In the genomic region with DNA sequence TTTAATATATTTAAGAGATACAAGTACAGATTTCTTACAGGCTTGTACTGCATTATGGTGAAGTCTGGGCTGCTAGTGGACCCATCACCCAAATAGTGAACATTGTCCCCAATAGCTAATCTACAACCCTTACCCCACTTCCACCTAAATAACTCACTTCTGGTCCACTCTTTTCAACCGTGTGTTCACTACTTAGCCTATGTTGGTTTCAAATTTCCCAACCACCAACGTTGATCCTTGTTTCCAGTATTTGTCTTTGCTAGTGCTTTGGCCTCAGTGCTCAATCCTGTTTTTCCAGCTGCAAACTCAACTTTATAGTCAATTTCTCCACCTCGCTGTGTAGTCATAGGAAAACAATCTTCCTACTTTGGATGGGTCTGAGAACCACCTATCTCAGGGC, we compare ENCODE assay signal across 18 cellular contexts. TPM values are rescaled to one million over a fixed set of nuclear protein-coding genes. Genes with fewer than 3 reads are reported as not detected.
DNase-seq lines count a peak whose midpoint lies in the region; ATAC-seq and TF ChIP-seq lines count a peak whose summit lies in the region.
"Had no signal": no experiment of that assay in that cellular context is flagged by ENCODE, and none has a peak within 500 bp of the region (broad histone marks: within the 10 kb centered on the region; RNA-seq: fewer than 3 reads in every experiment).

No MANE protein-coding gene starts in this region.

- POLR2A ChIA-PET in CD4-positive, alpha-beta memory T cell (lab: Charles Lee; ENCODE audit: partially characterized antibody), result no interaction called here
- POLR2A ChIA-PET in PC-3 (lab: Charles Lee; ENCODE audit: unreplicated experiment), result no interaction called here

- no peak overlapping the region for H4K8ac ChIP-seq in mesendoderm (ENCODE audit: low read depth, low read length)

- peak overlapping the region; percentile 75 for H3K4me2 ChIP-seq in PC-3 (ENCODE audit: low read length)
- H3K4me2 ChIP-seq in mesendoderm (ENCODE audit: low read length), result no peak overlapping the region
- H3K4me2 ChIP-seq: BLaER1 treated with 17β-estradiol and CSF1 and Interleukin-3, amounts not matched to agents 10 nM and 100 nM had no signal

- H2BK5ac ChIP-seq in mesendoderm (ENCODE audit: low read length), result peak overlapping the region; percentile 36

- peak overlapping the region in 4 of 7 donors; percentile 2 to 49 (median 33) for H3K27ac Mint-ChIP-seq in CD4-positive, alpha-beta memory T cell
- H3K27ac Mint-ChIP-seq: B cell; CD4-positive, alpha-beta T cell; HFFc6; IgD-negative memory B cell had no signal

- H2AK5ac ChIP-seq in mesendoderm (ENCODE audit: low read length), result peak overlapping the region; percentile 37

- no peaks in the 10 kb centered on the region for H3K9me3 ChIP-seq in CD4-positive, alpha-beta memory T cell (ENCODE audit: control insufficient read depth in 1 of 2, low read length in 2 of 2)
- H3K9me3 ChIP-seq in PC-3 (ENCODE audit: low read length), result no peaks in the 10 kb centered on the region
- H3K9me3 ChIP-seq: BLaER1 treated with 17β-estradiol and CSF1 and Interleukin-3, amounts not matched to agents 10 nM and 100 nM had no signal

- H3K4me1 ChIP-seq in CD4-positive, alpha-beta memory T cell (ENCODE audit: insufficient read depth, low read length), result peaks cover 15% of the 10 kb centered on the region
- H3K4me1 ChIP-seq in PC-3 (ENCODE audit: insufficient read depth, low read length) (peaks cover 31% of the 10 kb centered on the region), mesendoderm (ENCODE audit: control insufficient read depth, low read depth, low read length) (peaks cover 2% of the 10 kb centered on the region)

- intact Hi-C loops in CD4-positive, alpha-beta memory T cell (cut with micrococcal nuclease), result no loop called here
- intact Hi-C loops in PC-3 (cut with micrococcal nuclease), result no loop called here

- H3K56ac ChIP-seq in mesendoderm (ENCODE audit: low read length), result no peak overlapping the region

- H4K5ac ChIP-seq in mesendoderm (ENCODE audit: low read length), result no peak overlapping the region

- no peak overlapping the region for H3K4me3 Mint-ChIP-seq in CD4-positive, alpha-beta memory T cell
- H3K4me3 Mint-ChIP-seq: B cell; CD4-positive, alpha-beta T cell; HFFc6; IgD-negative memory B cell had no signal

- no peak overlapping the region for H3K4me3 ChIP-seq in CD4-positive, alpha-beta memory T cell (ENCODE audit: low read length in 2 of 2)
- H3K4me3 ChIP-seq in PC-3 (ENCODE audit: low read length) (peak overlapping the region; percentile 30; the same call in 1 of the 2 replicates), mesendoderm (ENCODE audit: low read length) (no peak overlapping the region)
- H3K4me3 ChIP-seq: BLaER1 treated with 17β-estradiol and CSF1 and Interleukin-3, amounts not matched to agents 10 nM and 100 nM had no signal

- no peak overlapping the region for H3K23ac ChIP-seq in mesendoderm (ENCODE audit: low read length)

- no TSS peak for BruUV-seq in PC-3 (replicated peaks; lab: Mats Ljungman, UMichigan)

- H3K4ac ChIP-seq in mesendoderm (ENCODE audit: low read depth, low read length), result no peak overlapping the region

- no peak overlapping the region for H2BK15ac ChIP-seq in mesendoderm (replicated peaks; ENCODE audit: low read depth)

- TF ChIP-seq CTCF in PC-3 (conservative IDR thresholded peaks at IDR 0.05; ENCODE audit: low read depth, low read length), result no peak

- peak overlapping the region; percentile 82 for H2BK120ac ChIP-seq in mesendoderm (ENCODE audit: low read depth, low read length)

- H3K9me2 ChIP-seq in PC-3 (replicated peaks; ENCODE audit: low read length), result no peaks in the 10 kb centered on the region

- no peaks in the 10 kb centered on the region for H3K27me3 Mint-ChIP-seq in CD4-positive, alpha-beta memory T cell
- H3K27me3 Mint-ChIP-seq: B cell; CD4-positive, alpha-beta T cell; IgD-negative memory B cell had no signal

- H3K27me3 ChIP-seq in CD4-positive, alpha-beta memory T cell (ENCODE audit: insufficient read depth, low read length), result no peaks in the 10 kb centered on the region
- H3K27me3 ChIP-seq in PC-3 (ENCODE audit: low read length) (no peaks in the 10 kb centered on the region), mesendoderm (ENCODE audit: insufficient read depth, low read length, poor library complexity) (no peaks in the 10 kb centered on the region)
- H3K27me3 ChIP-seq: BLaER1 treated with 17β-estradiol and CSF1 and Interleukin-3, amounts not matched to agents 10 nM and 100 nM had no signal

- no peak overlapping the region for H3K27ac ChIP-seq in CD4-positive, alpha-beta memory T cell (ENCODE audit: low read depth, low read length)
- H3K27ac ChIP-seq in PC-3 (ENCODE audit: low read length) (peak overlapping the region; percentile 90), mesendoderm (ENCODE audit: low read depth, low read length) (no peak overlapping the region)
- H3K27ac ChIP-seq: BLaER1 treated with 17β-estradiol and CSF1 and Interleukin-3, amounts not matched to agents 10 nM and 100 nM had no signal

- peaks cover 13 to 33% (median 18%) of the 10 kb centered on the region in 4 donors for H3K4me1 Mint-ChIP-seq in CD4-positive, alpha-beta memory T cell

- H3K79me2 ChIP-seq in PC-3 (ENCODE audit: low read length) (no peaks in the 10 kb centered on the region), mesendoderm (ENCODE audit: control insufficient read depth, insufficient read depth, low read length) (no peaks in the 10 kb centered on the region)

- peak overlapping the region; percentile 46; the same call in 1 of the 2 replicates for H2AFZ ChIP-seq in PC-3 (ENCODE audit: low read length)

- no peaks in the 10 kb centered on the region for H3K36me3 ChIP-seq in CD4-positive, alpha-beta memory T cell (ENCODE audit: insufficient read depth, low read length)
- H3K36me3 ChIP-seq in PC-3 (ENCODE audit: low read depth, low read length) (no peaks in the 10 kb centered on the region), mesendoderm (ENCODE audit: control insufficient read depth, insufficient read depth, low read length) (no peaks in the 10 kb centered on the region)
- H3K36me3 ChIP-seq: BLaER1 treated with 17β-estradiol and CSF1 and Interleukin-3, amounts not matched to agents 10 nM and 100 nM had no signal

- no peaks in the 10 kb centered on the region for H3K9me3 Mint-ChIP-seq in CD4-positive, alpha-beta memory T cell
- H3K9me3 Mint-ChIP-seq: CD4-positive, alpha-beta T cell; HFFc6; IgD-negative memory B cell had no signal

- DNase-seq in NCI-H510A treated with DMSO at 0.1 percent for 48 hours (lab: John Stamatoyannopoulos, UW) (peak; percentile 50), NCI-H510A (lab: John Stamatoyannopoulos, UW) (no peak), PC-3 (peak; percentile 74), mesendoderm (no peak), kidney glomerular epithelial cell (lab: John Stamatoyannopoulos, UW) (no peak)
- DNase-seq in CD4-positive, alpha-beta memory T cell, result no peak
- DNase-seq: CD4-positive, alpha-beta T cell; DMS153; DMS79 treated with DMSO at 0.1 percent for 48 hours; GF-D8; GOT3; H7; HFFc6 had no signal

- CTCF ChIA-PET in CD4-positive, alpha-beta memory T cell (lab: Charles Lee; ENCODE audit: partially characterized antibody), result no interaction called here
- CTCF ChIA-PET in PC-3 (lab: Charles Lee), result no interaction called here

- H3F3A ChIP-seq in PC-3 (ENCODE audit: low read length, unreplicated experiment), result no peaks in the 10 kb centered on the region

- no peaks in the 10 kb centered on the region for H4K20me1 ChIP-seq in PC-3 (ENCODE audit: low read length)
- H4K20me1 ChIP-seq: BLaER1 treated with 17β-estradiol and CSF1 and Interleukin-3, amounts not matched to agents 10 nM and 100 nM had no signal

- no peaks in the 10 kb centered on the region for H3K79me1 ChIP-seq in mesendoderm (ENCODE audit: low read length)

- H3K18ac ChIP-seq in mesendoderm (ENCODE audit: low read length), result peak overlapping the region; percentile 68

- no peaks in the 10 kb centered on the region for H3K36me3 Mint-ChIP-seq in CD4-positive, alpha-beta memory T cell
- H3K36me3 Mint-ChIP-seq: IgD-negative memory B cell had no signal

- ATAC-seq in PC-3 (no peak), GM19035 (IDR thresholded peaks at IDR 0.05; ENCODE audit: unreplicated experiment) (no peak)
- ATAC-seq: HCT116 had no signal

- WGBS in mesendoderm (ENCODE audit: extremely low coverage, insufficient coverage, low lambda C conversion rate), result no CpG with 5 or more reads among the region's 3 CpGs

- peak overlapping the region; percentile 27; the same call in 1 of the 2 replicates for H3K9ac ChIP-seq in PC-3 (ENCODE audit: low read length)
- no peak overlapping the region for H3K9ac ChIP-seq in mesendoderm (ENCODE audit: low read length)
- H3K9ac ChIP-seq: BLaER1 treated with 17β-estradiol and CSF1 and Interleukin-3, amounts not matched to agents 10 nM and 100 nM had no signal

RNA-seq across cellular contexts. Expression of a gene that starts 45.3 kb away (rescaled TPM):
- total RNA-seq in CD4-positive, alpha-beta memory T cell, result 10 to 100 TPM; 29.0 to 30.2 TPM
- 10 to 100 TPM; 10.5 to 10.8 TPM for polyA plus RNA-seq in CD4-positive, alpha-beta memory T cell
- total RNA-seq in PC-3 (2014; rRNA removed), result 1.5 and 2.0 TPM in 2 replicates
- 8.6 TPM for polyA plus RNA-seq in mesendoderm (2013, experiment 1 of 2)
- 9.5 TPM for polyA plus RNA-seq in mesendoderm (2013, experiment 2 of 2)

Comparison
In these comparisons a context has a peak if more than half of its experiments do, and no peak if none do; other contexts are left out.
1. DNase-seq: peak in NCI-H510A treated with DMSO at 0.1 percent for 48 hours (single experiment) and PC-3 (single experiment); none in NCI-H510A (single experiment), CD4-positive, alpha-beta memory T cell (0 of 5), mesendoderm (single experiment) and kidney glomerular epithelial cell (single experiment).
2. RNA of a gene that starts 45.3 kb away (total RNA-seq): 29.0 to 30.2 TPM in CD4-positive, alpha-beta memory T cell; 1.5 to 2.0 TPM in PC-3; every median in the first group is over 10 times any median in the second.